Comparison of ENCODE assay signal across 15 cellular contexts in the genomic region with DNA sequence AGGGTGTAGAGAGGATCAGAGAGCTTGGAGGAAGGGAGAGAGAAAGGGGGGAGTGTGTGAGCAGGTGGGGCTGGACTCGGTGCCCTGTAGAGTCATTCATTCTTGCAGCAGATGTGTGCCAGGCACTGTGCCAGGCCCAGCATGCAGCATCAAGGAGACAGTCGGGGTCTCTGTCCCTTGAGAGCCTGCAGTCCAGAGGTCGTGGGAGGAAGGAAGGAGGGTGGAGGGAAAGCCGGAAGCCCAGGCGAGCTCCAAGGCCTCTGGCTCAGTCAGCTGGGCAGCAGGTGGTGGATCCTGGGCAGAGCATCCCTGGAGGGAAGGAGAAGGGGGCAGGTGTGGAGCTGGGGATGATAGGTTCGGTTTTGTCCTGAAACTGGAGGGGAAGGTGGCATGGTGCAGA. TPM values are rescaled to one million over a fixed set of nuclear protein-coding genes. Genes with fewer than 3 reads are reported as not detected.
A peak's percentile ranks its signal among the peaks of the same experiment; 100 is the strongest.
DNase-seq lines count a peak whose midpoint lies in the region; ATAC-seq and TF ChIP-seq lines count a peak whose summit lies in the region.
"Had no signal": no experiment of that assay in that cellular context is flagged by ENCODE, and none has a peak within 500 bp of the region (broad histone marks: within the 10 kb centered on the region; RNA-seq: fewer than 3 reads in every experiment).

No MANE protein-coding gene starts in this region.

- H3K4me3 ChIP-seq in IMR-90 (ENCODE audit: insufficient read depth, low read depth, low read length) (no peak overlapping the region), mesenchymal stem cell (ENCODE audit: insufficient read depth in 1 of 2, low read depth in 1 of 2, low read length in 2 of 2) (no peak overlapping the region), stomach (no peak overlapping the region)
- H3K4me3 ChIP-seq: BLaER1, ovary, SJSA1 had no signal

- H3K4me2 ChIP-seq in IMR-90 (ENCODE audit: low read depth, low read length) = no peak overlapping the region; the same call in 1 of the 2 replicates
- H3K4me2 ChIP-seq in mesenchymal stem cell (ENCODE audit: low read length, poor library complexity, severe bottlenecking) = peak overlapping the region; percentile 26
- H3K4me2 ChIP-seq: BLaER1 had no signal

- no peak overlapping the region; the same call in 1 of the 2 replicates for H3K18ac ChIP-seq in IMR-90 (ENCODE audit: low read depth, low read length)
- H3K18ac ChIP-seq in mesenchymal stem cell (ENCODE audit: low read depth in 1 of 2, low read length in 2 of 2) = peak overlapping the region; percentile 9 to 67

- H3K27me3 Mint-ChIP-seq in activated naive CD8-positive, alpha-beta T cell treated with anti-CD3 and anti-CD28 coated beads, Interleukin-2, amount 50 U/mL, for 24 hours = peaks cover 17% of the 10 kb centered on the region

- peak overlapping the region; percentile 37; the same call in 1 of the 2 replicates for H3K27ac ChIP-seq in IMR-90 (ENCODE audit: insufficient read depth, low read length)
- peak overlapping the region; percentile 60 for H3K27ac ChIP-seq in caudate nucleus (ENCODE audit: low read depth, low read length)
- peak overlapping the region; percentile 37 for H3K27ac ChIP-seq in mesenchymal stem cell (ENCODE audit: low read length, poor library complexity, severe bottlenecking)
- peak overlapping the region in 4 of 5 donors; percentile 64 to 83 (median 78) for H3K27ac ChIP-seq in stomach
- H3K27ac ChIP-seq: BLaER1, SJSA1 had no signal

- peaks cover 3% of the 10 kb centered on the region for H3K36me3 Mint-ChIP-seq in activated naive CD8-positive, alpha-beta T cell treated with anti-CD3 and anti-CD28 coated beads, Interleukin-2, amount 50 U/mL, for 24 hours (ENCODE audit: low read depth)

- peak overlapping the region; percentile 8; the same call in 1 of the 2 replicates for H3K14ac ChIP-seq in IMR-90 (replicated peaks; ENCODE audit: low read depth, low read length)
- peak overlapping the region in 1 of 2 experiments; percentile 74 for H3K14ac ChIP-seq in mesenchymal stem cell (ENCODE audit: low read length in 2 of 2)

- TF ChIP-seq RAD21 in IMR-90 (IDR thresholded peaks at IDR 0.05; ENCODE audit: low read length) = no peak

- peak overlapping the region; percentile 5 for H2BK5ac ChIP-seq in IMR-90 (ENCODE audit: low read depth, low read length, poor library complexity, severe bottlenecking)
- no peak overlapping the region for H2BK5ac ChIP-seq in mesenchymal stem cell (ENCODE audit: low read depth, low read length, poor library complexity, severe bottlenecking)

- POLR2A ChIA-PET in IMR-90 (lab: Charles Lee; ENCODE audit: unreplicated experiment) = no interaction called here

- H4K20me1 ChIP-seq in IMR-90 (ENCODE audit: insufficient read depth, low read length) = peaks cover 73% of the 10 kb centered on the region

- dilution Hi-C loops in IMR-90 (cut with HindIII; ENCODE audit: low sequenced_read_pairs, unreplicated experiment) = no loop called here

- BruUV-seq in IMR-90 (replicated peaks; lab: Mats Ljungman, UMichigan) = no TSS peak

- H2AK9ac ChIP-seq in IMR-90 (replicated peaks; ENCODE audit: low read depth, low read length, poor library complexity) = peak overlapping the region; percentile 31

- TF ChIP-seq CTCF in IMR-90 (conservative IDR thresholded peaks at IDR 0.05; ENCODE audit: low read depth, low read length) = no peak
- no peak for TF ChIP-seq CTCF in stomach (IDR thresholded peaks at IDR 0.05)

- ATAC-seq in IMR-90 (ENCODE audit: low read depth) (no peak), GM18868 (IDR thresholded peaks at IDR 0.05; ENCODE audit: unreplicated experiment) (no peak), GM18909 (IDR thresholded peaks at IDR 0.05; ENCODE audit: poor library complexity, unreplicated experiment) (no peak)
- no peak for ATAC-seq in activated naive CD8-positive, alpha-beta T cell treated with anti-CD3 and anti-CD28 coated beads, Interleukin-2, amount 50 U/mL, for 24 hours

- H4K5ac ChIP-seq in IMR-90 (ENCODE audit: low read depth, low read length) = no peak overlapping the region

- CTCF ChIA-PET in IMR-90 (lab: Yijun Ruan, JAX) = no interaction called here

- H3K9me3 Mint-ChIP-seq in activated naive CD8-positive, alpha-beta T cell treated with anti-CD3 and anti-CD28 coated beads, Interleukin-2, amount 50 U/mL, for 24 hours = no peaks in the 10 kb centered on the region

- H3K9ac ChIP-seq in IMR-90 (ENCODE audit: low read depth, low read length) = no peak overlapping the region
- H3K9ac ChIP-seq in mesenchymal stem cell (ENCODE audit: low read length) = peak overlapping the region; percentile 78
- H3K9ac ChIP-seq: BLaER1 had no signal

- H3K27me3 ChIP-seq in IMR-90 (ENCODE audit: control insufficient read depth, insufficient read depth, low read length) (no peaks in the 10 kb centered on the region), mesenchymal stem cell (ENCODE audit: control insufficient read depth in 1 of 2, insufficient read depth in 1 of 2, low read length in 2 of 2) (no peaks in the 10 kb centered on the region), stomach (no peaks in the 10 kb centered on the region)
- H3K27me3 ChIP-seq: ovary, SJSA1 had no signal

- H3K9me3 ChIP-seq in IMR-90 (ENCODE audit: control insufficient read depth, insufficient read depth, low read length) = no peaks in the 10 kb centered on the region
- no peaks in the 10 kb centered on the region for H3K9me3 ChIP-seq in mesenchymal stem cell (ENCODE audit: control insufficient read depth, low read length)
- no peaks in the 10 kb centered on the region for H3K9me3 ChIP-seq in stomach
- H3K9me3 ChIP-seq: BLaER1, ovary, SJSA1 had no signal

- H3K23ac ChIP-seq in IMR-90 (ENCODE audit: low read depth, low read length) = 0 out of 2 replicates have a peak overlapping the region, but pooled peaks have one; percentile 12
- peak overlapping the region in 1 of 2 experiments; percentile 75 for H3K23ac ChIP-seq in mesenchymal stem cell (ENCODE audit: low read length in 2 of 2)

- TF ChIP-seq EP300 in stomach (IDR thresholded peaks at IDR 0.05) = no peak

- peaks cover 45% of the 10 kb centered on the region for H3K9me1 ChIP-seq in IMR-90 (ENCODE audit: insufficient read depth, low read length)

- H2BK12ac ChIP-seq in mesenchymal stem cell (ENCODE audit: low read length in 2 of 2) = peak overlapping the region; percentile 3 to 84

- intact Hi-C loops in IMR-90 (cut with micrococcal nuclease) (no loop called here), stomach (cut with DNase I; ENCODE audit: low total_unique reads) (no loop called here)

- H4K91ac ChIP-seq in IMR-90 (ENCODE audit: insufficient read depth, low read depth, low read length) (0 out of 2 replicates have a peak overlapping the region, but pooled peaks have one; percentile 23), mesenchymal stem cell (ENCODE audit: low read length) (peak overlapping the region; percentile 65)

- no peaks in the 10 kb centered on the region for H3K36me3 ChIP-seq in IMR-90 (ENCODE audit: control insufficient read depth, insufficient read depth, low read length)
- peaks cover 0 to 3% of the 10 kb centered on the region in 2 experiments for H3K36me3 ChIP-seq in mesenchymal stem cell (ENCODE audit: control insufficient read depth in 1 of 2, insufficient read depth in 2 of 2, low read depth in 1 of 2, low read length in 2 of 2)
- no peaks in the 10 kb centered on the region for H3K36me3 ChIP-seq in stomach
- H3K36me3 ChIP-seq: BLaER1, ovary had no signal

- no peak overlapping the region; the same call in 1 of the 2 replicates for H2BK120ac ChIP-seq in IMR-90 (ENCODE audit: low read depth, low read length)
- H2BK120ac ChIP-seq in mesenchymal stem cell (ENCODE audit: low read depth, low read length) = no peak overlapping the region

- no peak overlapping the region for H2BK15ac ChIP-seq in IMR-90 (ENCODE audit: low read depth, low read length)
- H2BK15ac ChIP-seq in mesenchymal stem cell (ENCODE audit: low read depth, poor library complexity, severe bottlenecking) = peak overlapping the region; percentile 32

- H2AK5ac ChIP-seq in IMR-90 (ENCODE audit: low read depth, low read length) (peak overlapping the region; percentile 36; the same call in 1 of the 2 replicates), mesenchymal stem cell (ENCODE audit: low read length, severe bottlenecking) (peak overlapping the region; percentile 62)

- no peak overlapping the region for H4K8ac ChIP-seq in IMR-90 (ENCODE audit: low read depth in 2 of 2, low read length in 2 of 2)
- H4K8ac ChIP-seq in mesenchymal stem cell (ENCODE audit: low read length) = peak overlapping the region; percentile 56

- DNase-seq in IMR-90 = no peak
- peak in 26 of 61 donors; percentile 25 to 68 (median 36) for DNase-seq in caudate nucleus (lab: John Stamatoyannopoulos, UW)
- no peak for DNase-seq in mesenchymal stem cell
- no peak for DNase-seq in stomach
- no peak for DNase-seq in ACHN
- no peak for DNase-seq in activated naive CD8-positive, alpha-beta T cell treated with anti-CD3 and anti-CD28 coated beads, Interleukin-2, amount 50 U/mL, for 24 hours
- DNase-seq: effector CD8-positive, alpha-beta T cell; left cardiac atrium; ovary; stimulated activated CD4-positive, alpha-beta T cell treated with anti-CD3 and anti-CD28 coated beads, Interleukin-4, amount 100 ng/mL, for 24 hours; stimulated activated naive CD4-positive, alpha-beta T cell treated with Interleukin-2 at 50 U/mL for 16 hours had no signal

- no peak overlapping the region for H2BK20ac ChIP-seq in IMR-90 (ENCODE audit: low read depth, low read length)

- peak overlapping the region; percentile 31; the same call in 1 of the 2 replicates for H3K4ac ChIP-seq in IMR-90 (ENCODE audit: low read depth, low read length)
- H3K4ac ChIP-seq in mesenchymal stem cell (ENCODE audit: low read depth in 1 of 2, low read length in 2 of 2) = peak overlapping the region in 1 of 2 experiments; percentile 37

- peaks cover 46 to 78% of the 10 kb centered on the region in 2 experiments for H3K79me1 ChIP-seq in IMR-90 (ENCODE audit: low read depth in 1 of 2, low read length in 2 of 2)
- H3K79me1 ChIP-seq in mesenchymal stem cell (replicated peaks; ENCODE audit: low read length, poor library complexity, severe bottlenecking) = peaks cover 17% of the 10 kb centered on the region

- H3K56ac ChIP-seq in IMR-90 (ENCODE audit: extremely low read depth, insufficient read depth, low read length) = no peak overlapping the region

- in situ Hi-C loops in IMR-90 (cut with MboI; ENCODE audit: low sequenced_read_pairs) = no loop called here
- in situ Hi-C loops in ACHN (cut with HindIII; ENCODE audit: low pct_ligation_motif_present, low pct_unique_long_range_greater_than_20kb, low sequenced_read_pairs) = no loop called here

- no peak overlapping the region for H3K4me3 Mint-ChIP-seq in activated naive CD8-positive, alpha-beta T cell treated with anti-CD3 and anti-CD28 coated beads, Interleukin-2, amount 50 U/mL, for 24 hours

- H2AFZ ChIP-seq in IMR-90 (replicated peaks; ENCODE audit: low read length, poor library complexity) = no peak overlapping the region
- no peak overlapping the region for H2AFZ ChIP-seq in mesenchymal stem cell (ENCODE audit: low read depth, low read length)

- no CpG with 5 or more reads among the region's 6 CpGs for WGBS in IMR-90 (ENCODE audit: extremely low coverage in 2 of 2, insufficient read length in 1 of 2), 2 experiments
- 88% methylated on average over 6 of the region's 6 CpGs for WGBS in mesenchymal stem cell
- WGBS in stomach, 5 donors = 40 to 69% (median 58%) methylated on average over 6 of the region's 6 CpGs

- TF ChIP-seq POLR2A in IMR-90 (IDR thresholded peaks at IDR 0.05; ENCODE audit: low read depth, low read length) (no peak), stomach (IDR thresholded peaks at IDR 0.05) (no peak)

- H3K27ac Mint-ChIP-seq in activated naive CD8-positive, alpha-beta T cell treated with anti-CD3 and anti-CD28 coated beads, Interleukin-2, amount 50 U/mL, for 24 hours = no peak overlapping the region

- peaks cover 4% of the 10 kb centered on the region for H3K4me1 Mint-ChIP-seq in activated naive CD8-positive, alpha-beta T cell treated with anti-CD3 and anti-CD28 coated beads, Interleukin-2, amount 50 U/mL, for 24 hours

- H3K4me1 ChIP-seq in IMR-90 (ENCODE audit: control insufficient read depth, insufficient read depth, low read length) (peaks cover 30% of the 10 kb centered on the region), mesenchymal stem cell (ENCODE audit: control insufficient read depth, insufficient read depth, low read depth, low read length) (peaks cover 34% of the 10 kb centered on the region), stomach (peaks cover 59 to 87% (median 72%) of the 10 kb centered on the region in 4 donors)

RNA-seq across cellular contexts. Expression of a gene that starts 27.5 kb away (rescaled TPM):
- total RNA-seq in IMR-90 (2012; rRNA removed) = 14.9 and 19.4 TPM in 2 replicates
- 25.3 and 28.0 TPM in 2 replicates for polyA plus RNA-seq in IMR-90 (2012; rRNA removed)
- polyA plus RNA-seq in IMR-90 (2012; cell fraction: cytosol; rRNA removed) = 23.7 and 47.8 TPM in 2 replicates
- polyA plus RNA-seq in IMR-90 (2012; cell fraction: nucleus; rRNA removed; ENCODE audit: low replicate concordance) = 84.7 and 99.7 TPM in 2 replicates
- 41.2 TPM for polyA plus RNA-seq in mesenchymal stem cell (2013, experiment 1 of 2)
- 41.9 TPM for polyA plus RNA-seq in mesenchymal stem cell (2013, experiment 2 of 2)
- total RNA-seq in stomach = 10 to 100 TPM; 24.5 to 71.9 (median 32.1) TPM
- polyA plus RNA-seq in stomach = 10 to 100 TPM; 10.7 to 21.1 (median 11.9) TPM
